In the genomic region with DNA sequence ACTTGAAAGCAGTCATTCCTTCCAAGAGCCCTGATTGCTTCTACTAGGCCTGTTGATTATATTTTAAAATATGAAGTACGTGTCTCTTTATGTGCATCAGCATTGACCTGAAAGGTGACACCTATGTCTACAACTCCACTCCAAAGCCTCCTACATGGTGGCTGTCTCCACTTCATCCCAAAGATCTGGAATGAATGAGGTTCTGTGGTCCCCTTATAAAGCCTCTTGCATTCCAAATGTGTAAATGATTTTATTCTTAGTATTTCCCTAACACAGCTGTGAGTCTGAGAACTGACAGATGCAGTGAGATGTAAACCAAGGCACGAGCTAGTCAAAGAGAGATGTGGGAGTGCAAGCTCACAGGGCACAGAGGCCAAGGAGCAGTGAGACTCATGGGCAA, we compare ENCODE assay signal across 1 cellular context.
TF ChIP-seq lines count a peak whose summit lies in the region.

No MANE protein-coding gene starts in this region.

TF ChIP-seq in SK-N-SH treated with all-trans-retinoic acid at 6 μM for 48 hours, 23 proteins besides CTCF, POLR2A, EP300 and RAD21 (continued from another document):
- TF ChIP-seq, protein P1, sequence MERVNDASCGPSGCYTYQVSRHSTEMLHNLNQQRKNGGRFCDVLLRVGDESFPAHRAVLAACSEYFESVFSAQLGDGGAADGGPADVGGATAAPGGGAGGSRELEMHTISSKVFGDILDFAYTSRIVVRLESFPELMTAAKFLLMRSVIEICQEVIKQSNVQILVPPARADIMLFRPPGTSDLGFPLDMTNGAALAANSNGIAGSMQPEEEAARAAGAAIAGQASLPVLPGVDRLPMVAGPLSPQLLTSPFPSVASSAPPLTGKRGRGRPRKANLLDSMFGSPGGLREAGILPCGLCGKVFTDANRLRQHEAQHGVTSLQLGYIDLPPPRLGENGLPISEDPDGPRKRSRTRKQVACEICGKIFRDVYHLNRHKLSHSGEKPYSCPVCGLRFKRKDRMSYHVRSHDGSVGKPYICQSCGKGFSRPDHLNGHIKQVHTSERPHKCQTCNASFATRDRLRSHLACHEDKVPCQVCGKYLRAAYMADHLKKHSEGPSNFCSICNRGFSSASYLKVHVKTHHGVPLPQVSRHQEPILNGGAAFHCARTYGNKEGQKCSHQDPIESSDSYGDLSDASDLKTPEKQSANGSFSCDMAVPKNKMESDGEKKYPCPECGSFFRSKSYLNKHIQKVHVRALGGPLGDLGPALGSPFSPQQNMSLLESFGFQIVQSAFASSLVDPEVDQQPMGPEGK (CRISPR knock-in tag; IDR thresholded peaks at IDR 0.05; ENCODE audit: borderline replicate concordance): no peak
- TF ChIP-seq OSR1 (CRISPR knock-in tag; IDR thresholded peaks at IDR 0.05): no peak
- TF ChIP-seq BACH2 (CRISPR knock-in tag; IDR thresholded peaks at IDR 0.05; ENCODE audit: borderline replicate concordance): no peak
